Comparison of ENCODE assay signal across 13 cellular contexts in the genomic region with DNA sequence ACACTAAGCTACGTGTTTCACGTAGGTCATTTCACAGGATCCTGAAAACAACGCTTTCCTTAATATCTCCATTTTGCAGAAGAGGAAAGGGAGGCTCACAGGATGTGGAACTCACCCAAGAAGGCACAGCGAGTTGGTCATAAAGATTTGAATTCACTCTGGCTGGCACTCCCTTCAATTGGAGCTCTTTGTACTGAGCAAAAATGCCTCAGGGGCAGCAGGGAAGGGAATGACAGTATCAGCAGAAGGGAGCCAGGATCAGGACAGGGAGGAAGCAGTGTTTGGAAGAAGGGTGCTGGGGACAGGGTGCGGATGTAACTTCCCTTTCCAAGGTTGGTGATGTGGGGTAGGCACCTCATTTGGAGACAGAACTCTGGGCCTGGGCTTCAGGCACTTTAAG. TPM values are rescaled to one million over a fixed set of nuclear protein-coding genes. Genes with fewer than 3 reads are reported as not detected.
DNase-seq lines count a peak whose midpoint lies in the region; ATAC-seq and TF ChIP-seq lines count a peak whose summit lies in the region.
"Had no signal": no experiment of that assay in that cellular context is flagged by ENCODE, and none has a peak within 500 bp of the region (broad histone marks: within the 10 kb centered on the region; RNA-seq: fewer than 3 reads in every experiment).

No MANE protein-coding gene starts in this region.

- peak overlapping the region; percentile 49 for H3K27ac Mint-ChIP-seq in activated CD4-positive, alpha-beta T cell treated with anti-CD3 and anti-CD28 coated beads, Interleukin-2, amount 10 ng/mL, durations not matched to agents 24 days and 14 days
- no peak overlapping the region for H3K27ac Mint-ChIP-seq in nephron progenitor cell

- peak overlapping the region in 48 of 59 donors; percentile 14 to 97 (median 87) for H3K27ac ChIP-seq in dorsolateral prefrontal cortex
- H3K27ac ChIP-seq in aorta (ENCODE audit: low read depth in 1 of 2, low read length in 2 of 2), result no peak overlapping the region
- H3K27ac ChIP-seq: cardiac muscle cell had no signal

- ATAC-seq in GM18873 (IDR thresholded peaks at IDR 0.05; ENCODE audit: low FRiP score, unreplicated experiment), result no peak
- ATAC-seq in aorta (ENCODE audit: low FRiP score), result no peak
- ATAC-seq: K562 had no signal

- 94 to 96% methylated on average over 5 of the region's 5 CpGs for WGBS in aorta, 2 donors

- no peak for DNase-seq in activated CD4-positive, alpha-beta T cell treated with anti-CD3 and anti-CD28 coated beads, Interleukin-2, amount 10 ng/mL, durations not matched to agents 24 days and 14 days
- no peak for DNase-seq in activated CD4-positive, alpha-beta T cell treated with anti-CD3 and anti-CD28 coated beads, Interleukin-2, amount 50 U/mL, for 1 hour
- DNase-seq in H4 (ENCODE audit: low spot score) (peak; percentile 4), dorsolateral prefrontal cortex (no peak), nephron progenitor cell (no peak), dedifferentiated amniotic fluid mesenchymal stem cell (ENCODE audit: extremely low spot score) (no peak), aorta (no peak)
- DNase-seq: activated naive CD4-positive, alpha-beta T cell treated with anti-CD3 and anti-CD28 coated beads, Interleukin-2, amount 50 U/mL, for 16 hours; NCI-H1105 treated with DMSO at 0.1 percent for 48 hours; testis had no signal

- H3K36me3 Mint-ChIP-seq in activated CD4-positive, alpha-beta T cell treated with anti-CD3 and anti-CD28 coated beads, Interleukin-2, amount 10 ng/mL, durations not matched to agents 24 days and 14 days (ENCODE audit: low read depth), result peaks cover 20% of the 10 kb centered on the region
- peaks cover 12% of the 10 kb centered on the region for H3K36me3 Mint-ChIP-seq in nephron progenitor cell (ENCODE audit: low read depth)

- intact Hi-C loops in activated CD4-positive, alpha-beta T cell treated with anti-CD3 and anti-CD28 coated beads, Interleukin-2, amount 10 ng/mL, durations not matched to agents 24 days and 14 days (cut with micrococcal nuclease), result no loop called here
- intact Hi-C loops in dorsolateral prefrontal cortex (cut with DNase I), result no loop called here
- intact Hi-C loops in aorta (cut with DNase I), result loop anchor here in 1 of 2 donors (5.0 kb wide), 1 partner anchor 77 kb away; no protein-coding TSS in a partner anchor

- H3K9me3 ChIP-seq in aorta (ENCODE audit: control insufficient read depth, low read length), result no peaks in the 10 kb centered on the region
- H3K9me3 ChIP-seq: testis had no signal

- peak overlapping the region in 6 of 59 donors; percentile 72 to 90 (median 80) for H3K4me3 ChIP-seq in dorsolateral prefrontal cortex
- no peak overlapping the region for H3K4me3 ChIP-seq in aorta (ENCODE audit: low read length in 2 of 2)

- peak overlapping the region; percentile 23 for H3K4me3 Mint-ChIP-seq in activated CD4-positive, alpha-beta T cell treated with anti-CD3 and anti-CD28 coated beads, Interleukin-2, amount 10 ng/mL, durations not matched to agents 24 days and 14 days
- H3K4me3 Mint-ChIP-seq in nephron progenitor cell, result peak overlapping the region; percentile 32

- no peaks in the 10 kb centered on the region for H3K9me3 Mint-ChIP-seq in activated CD4-positive, alpha-beta T cell treated with anti-CD3 and anti-CD28 coated beads, Interleukin-2, amount 10 ng/mL, durations not matched to agents 24 days and 14 days
- H3K9me3 Mint-ChIP-seq in nephron progenitor cell, result peaks cover 22% of the 10 kb centered on the region

- no peak for TF ChIP-seq CTCF in dorsolateral prefrontal cortex (IDR thresholded peaks at IDR 0.05 in 54 of 56, conservative IDR thresholded peaks at IDR 0.05 in 2 of 56; ENCODE audit: low read depth in 1 of 56, partially characterized antibody in 56 of 56)
- no peak for TF ChIP-seq CTCF in nephron progenitor cell (IDR thresholded peaks at IDR 0.05)

- peaks cover 36% of the 10 kb centered on the region for H3K4me1 Mint-ChIP-seq in activated CD4-positive, alpha-beta T cell treated with anti-CD3 and anti-CD28 coated beads, Interleukin-2, amount 10 ng/mL, durations not matched to agents 24 days and 14 days
- peaks cover 38% of the 10 kb centered on the region for H3K4me1 Mint-ChIP-seq in nephron progenitor cell

- no peaks in the 10 kb centered on the region for H3K4me1 ChIP-seq in aorta (ENCODE audit: control insufficient read depth in 1 of 2, insufficient read depth in 2 of 2, low read length in 2 of 2)

- no peaks in the 10 kb centered on the region for H3K36me3 ChIP-seq in aorta (ENCODE audit: control insufficient read depth in 1 of 2, insufficient read depth in 2 of 2, low read length in 1 of 2)
- H3K36me3 ChIP-seq: cardiac muscle cell had no signal

- H3K27me3 ChIP-seq in dorsolateral prefrontal cortex (peaks cover 0 to 17% (median 0%) of the 10 kb centered on the region in 45 donors), aorta (ENCODE audit: control insufficient read depth in 1 of 2, insufficient read depth in 2 of 2, low read length in 1 of 2) (no peaks in the 10 kb centered on the region)
- H3K27me3 ChIP-seq: cardiac muscle cell, testis had no signal

- H3K27me3 Mint-ChIP-seq in activated CD4-positive, alpha-beta T cell treated with anti-CD3 and anti-CD28 coated beads, Interleukin-2, amount 10 ng/mL, durations not matched to agents 24 days and 14 days, result no peaks in the 10 kb centered on the region
- H3K27me3 Mint-ChIP-seq in nephron progenitor cell (ENCODE audit: low read depth, poor library complexity), result peaks cover 25% of the 10 kb centered on the region

RNA-seq across cellular contexts. Expression of a gene that starts 1.1 kb away (rescaled TPM):
- total RNA-seq in activated CD4-positive, alpha-beta T cell treated with anti-CD3 and anti-CD28 coated beads, Interleukin-2, amount 10 ng/mL, durations not matched to agents 24 days and 14 days, result 128 and 132 TPM in 2 replicates
- 3.2 and 3.4 TPM in 2 replicates for total RNA-seq in H4 (2014; rRNA removed; shearing (Covaris generic))
- total RNA-seq in dorsolateral prefrontal cortex (100 to 1,000 TPM in 1 of 120 experiments, 10 to 100 TPM in 119; 30.8 to 105 (median 56.1) TPM), aorta (100 to 1,000 TPM in 1 of 2 donors, 10 to 100 TPM in 1; 80.3 to 140 TPM)
- polyA plus RNA-seq in aorta, result 10 to 100 TPM; 11.8 to 20.5 TPM

Comparison
In these comparisons a context has a peak if more than half of its experiments do, and no peak if none do; other contexts are left out.
1. H3K27ac ChIP-seq: peak in dorsolateral prefrontal cortex (48 of 59); none in aorta (0 of 2).